In genomic region chr22:24417901-24418641, GRCh38 we compare ENCODE assay signal across 3 cellular contexts.
TF ChIP-seq lines count a peak whose summit lies in the region.

No MANE protein-coding gene starts in this region.

TF ChIP-seq in SK-N-SH, 30 proteins besides CTCF, POLR2A, EP300 and RAD21:
- TF ChIP-seq PBX3 (IDR thresholded peaks at IDR 0.05): no peak
- no peak for TF ChIP-seq TAF1 (IDR thresholded peaks at IDR 0.05; ENCODE audit: borderline replicate concordance, low read depth, low read length)
- TF ChIP-seq FOXM1 (IDR thresholded peaks at IDR 0.05; ENCODE audit: low read depth): no peak
- TF ChIP-seq USF1 (IDR thresholded peaks at IDR 0.05; ENCODE audit: borderline replicate concordance, low read depth): no peak
- TF ChIP-seq SMC3 (IDR thresholded peaks at IDR 0.05; ENCODE audit: low read depth, low read length): no peak
- TF ChIP-seq RFX5 (IDR thresholded peaks at IDR 0.05; ENCODE audit: low read length): no peak
- no peak for TF ChIP-seq POLR2AphosphoS5 (IDR thresholded peaks at IDR 0.05; ENCODE audit: low read depth, low read length)
- TF ChIP-seq FOXJ3 (CRISPR knock-in tag; IDR thresholded peaks at IDR 0.05): no peak
- no peak for TF ChIP-seq YY1 (IDR thresholded peaks at IDR 0.05; ENCODE audit: low read depth)
- no peak for TF ChIP-seq RCOR1 (IDR thresholded peaks at IDR 0.05; ENCODE audit: low read length)
- TF ChIP-seq RXRA (IDR thresholded peaks at IDR 0.05; ENCODE audit: borderline replicate concordance, low read depth): no peak
- no peak for TF ChIP-seq IRF3 (IDR thresholded peaks at IDR 0.05; ENCODE audit: low read depth, low read length)
- TF ChIP-seq FOSL2 (IDR thresholded peaks at IDR 0.05; ENCODE audit: borderline replicate concordance, low read depth): no peak
- TF ChIP-seq TCF12 (IDR thresholded peaks at IDR 0.05): no peak
- no peak for TF ChIP-seq MAX (IDR thresholded peaks at IDR 0.05; ENCODE audit: low read depth)

TF ChIP-seq in SK-N-SH treated with all-trans-retinoic acid at 6 μM for 48 hours, 23 proteins besides CTCF, POLR2A, EP300 and RAD21:
- TF ChIP-seq ARNTL (CRISPR knock-in tag; IDR thresholded peaks at IDR 0.05; ENCODE audit: borderline replicate concordance, low read depth): no peak
- no peak for TF ChIP-seq GLIS3 (CRISPR knock-in tag; IDR thresholded peaks at IDR 0.05)
- no peak for TF ChIP-seq CREB5 (CRISPR knock-in tag; IDR thresholded peaks at IDR 0.05; ENCODE audit: low read depth)
- TF ChIP-seq PATZ1 (CRISPR knock-in tag; IDR thresholded peaks at IDR 0.05; ENCODE audit: borderline replicate concordance): no peak
- no peak for TF ChIP-seq POU6F1 (CRISPR knock-in tag; IDR thresholded peaks at IDR 0.05; ENCODE audit: borderline replicate concordance, low read depth)
- TF ChIP-seq ZNF70 (CRISPR knock-in tag; IDR thresholded peaks at IDR 0.05): no peak
- no peak for TF ChIP-seq ZNF8 (CRISPR knock-in tag; IDR thresholded peaks at IDR 0.05)
- TF ChIP-seq RARB (CRISPR knock-in tag; IDR thresholded peaks at IDR 0.05): no peak
- no peak for TF ChIP-seq SNAI2 (CRISPR knock-in tag; IDR thresholded peaks at IDR 0.05)
- TF ChIP-seq PPARA (CRISPR knock-in tag; IDR thresholded peaks at IDR 0.05; ENCODE audit: borderline replicate concordance): no peak
- TF ChIP-seq TCF4 (CRISPR knock-in tag; IDR thresholded peaks at IDR 0.05; ENCODE audit: borderline replicate concordance): no peak
- no peak for TF ChIP-seq ZNF565 (CRISPR knock-in tag; conservative IDR thresholded peaks at IDR 0.05; ENCODE audit: low read depth)
- no peak for TF ChIP-seq TSHZ2 (CRISPR knock-in tag; IDR thresholded peaks at IDR 0.05)
- TF ChIP-seq CSRNP3 (CRISPR knock-in tag; IDR thresholded peaks at IDR 0.05): no peak

TF ChIP-seq in GM12878, 131 proteins besides CTCF, POLR2A, EP300 and RAD21 (continues in another document):
- TF ChIP-seq ZBTB40 (IDR thresholded peaks at IDR 0.05; ENCODE audit: borderline replicate concordance): no peak
- TF ChIP-seq ESRRA (IDR thresholded peaks at IDR 0.05; ENCODE audit: low read length): no peak
- TF ChIP-seq MYB (IDR thresholded peaks at IDR 0.05; ENCODE audit: borderline replicate concordance, low read depth, low read length): no peak
- TF ChIP-seq RCOR1 (conservative IDR thresholded peaks at IDR 0.05; ENCODE audit: low read depth, low read length): no peak
- TF ChIP-seq ZBTB4 (CRISPR knock-in tag; IDR thresholded peaks at IDR 0.05): no peak
- no peak for TF ChIP-seq ZNF592 (IDR thresholded peaks at IDR 0.05)
- no peak for TF ChIP-seq SIX5 (IDR thresholded peaks at IDR 0.05; ENCODE audit: low read depth, low read length, severe bottlenecking)
- no peak for TF ChIP-seq ZSCAN29 (IDR thresholded peaks at IDR 0.05)
- no peak for TF ChIP-seq BCL11A (IDR thresholded peaks at IDR 0.05; ENCODE audit: low read depth, low read length)
- TF ChIP-seq MEF2A (IDR thresholded peaks at IDR 0.05; ENCODE audit: insufficient read depth, low read depth, low read length): no peak
- TF ChIP-seq REST (IDR thresholded peaks at IDR 0.05; ENCODE audit: low read depth, low read length): no peak
- no peak for TF ChIP-seq HSF1 (IDR thresholded peaks at IDR 0.05; ENCODE audit: low read depth, low read length)
- TF ChIP-seq CBFB (IDR thresholded peaks at IDR 0.05; ENCODE audit: low read depth): no peak
- TF ChIP-seq CBX5 (IDR thresholded peaks at IDR 0.05; ENCODE audit: low read depth): no peak
- TF ChIP-seq ZBTB33 (IDR thresholded peaks at IDR 0.05): no peak
- no peak for TF ChIP-seq EZH2 (IDR thresholded peaks at IDR 0.05; ENCODE audit: borderline replicate concordance, control insufficient read depth, low read depth, low read length)
- no peak for TF ChIP-seq CEBPZ (IDR thresholded peaks at IDR 0.05; ENCODE audit: low read depth, low read length)
- no peak for TF ChIP-seq RB1 (IDR thresholded peaks at IDR 0.05; ENCODE audit: borderline replicate concordance)
